ENCODE assay signal across 1 cellular context in the genomic region with DNA sequence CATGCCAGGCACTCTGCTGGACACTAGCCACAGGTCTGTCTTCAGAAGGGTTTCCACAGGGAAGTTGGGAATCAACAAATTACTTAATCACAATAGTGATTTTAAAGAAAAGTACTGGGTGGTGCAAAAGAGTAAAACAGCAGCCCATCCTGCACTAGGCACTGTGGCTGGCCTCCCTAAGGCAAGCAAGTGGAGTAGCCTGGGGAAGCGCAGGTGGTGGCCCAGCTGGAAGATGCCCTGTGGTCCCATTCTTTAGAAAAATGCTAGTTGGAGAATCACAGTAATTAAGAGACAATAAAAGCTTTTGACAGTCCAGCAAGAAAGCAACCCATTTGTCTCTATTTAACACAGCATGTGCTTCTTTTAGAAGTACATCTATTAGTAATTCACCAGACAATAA.
TF ChIP-seq lines count a peak whose summit lies in the region.

No MANE protein-coding gene starts in this region.

TF ChIP-seq in IMR-90, 13 proteins besides CTCF, POLR2A, EP300 and RAD21:
- TF ChIP-seq, protein P1, sequence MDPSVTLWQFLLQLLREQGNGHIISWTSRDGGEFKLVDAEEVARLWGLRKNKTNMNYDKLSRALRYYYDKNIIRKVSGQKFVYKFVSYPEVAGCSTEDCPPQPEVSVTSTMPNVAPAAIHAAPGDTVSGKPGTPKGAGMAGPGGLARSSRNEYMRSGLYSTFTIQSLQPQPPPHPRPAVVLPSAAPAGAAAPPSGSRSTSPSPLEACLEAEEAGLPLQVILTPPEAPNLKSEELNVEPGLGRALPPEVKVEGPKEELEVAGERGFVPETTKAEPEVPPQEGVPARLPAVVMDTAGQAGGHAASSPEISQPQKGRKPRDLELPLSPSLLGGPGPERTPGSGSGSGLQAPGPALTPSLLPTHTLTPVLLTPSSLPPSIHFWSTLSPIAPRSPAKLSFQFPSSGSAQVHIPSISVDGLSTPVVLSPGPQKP (IDR thresholded peaks at IDR 0.05; ENCODE audit: borderline replicate concordance, low read depth, low read length): no peak
- TF ChIP-seq, protein P2, sequence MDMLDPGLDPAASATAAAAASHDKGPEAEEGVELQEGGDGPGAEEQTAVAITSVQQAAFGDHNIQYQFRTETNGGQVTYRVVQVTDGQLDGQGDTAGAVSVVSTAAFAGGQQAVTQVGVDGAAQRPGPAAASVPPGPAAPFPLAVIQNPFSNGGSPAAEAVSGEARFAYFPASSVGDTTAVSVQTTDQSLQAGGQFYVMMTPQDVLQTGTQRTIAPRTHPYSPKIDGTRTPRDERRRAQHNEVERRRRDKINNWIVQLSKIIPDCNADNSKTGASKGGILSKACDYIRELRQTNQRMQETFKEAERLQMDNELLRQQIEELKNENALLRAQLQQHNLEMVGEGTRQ (IDR thresholded peaks at IDR 0.05; ENCODE audit: low read depth, low read length): no peak
- TF ChIP-seq RFX5 (IDR thresholded peaks at IDR 0.05; ENCODE audit: low read depth, low read length): no peak
